Comparison of ENCODE assay signal across 1 cellular context in genomic region chr2:236167297-236168109, GRCh38.
A peak's percentile ranks its signal among the peaks of the same experiment; 100 is the strongest.
TF ChIP-seq lines count a peak whose summit lies in the region.

No MANE protein-coding gene starts in this region.

TF ChIP-seq in HepG2, 621 proteins besides CTCF, POLR2A, EP300 and RAD21 (continued from another document and continues in another):
- TF ChIP-seq, protein P1, sequence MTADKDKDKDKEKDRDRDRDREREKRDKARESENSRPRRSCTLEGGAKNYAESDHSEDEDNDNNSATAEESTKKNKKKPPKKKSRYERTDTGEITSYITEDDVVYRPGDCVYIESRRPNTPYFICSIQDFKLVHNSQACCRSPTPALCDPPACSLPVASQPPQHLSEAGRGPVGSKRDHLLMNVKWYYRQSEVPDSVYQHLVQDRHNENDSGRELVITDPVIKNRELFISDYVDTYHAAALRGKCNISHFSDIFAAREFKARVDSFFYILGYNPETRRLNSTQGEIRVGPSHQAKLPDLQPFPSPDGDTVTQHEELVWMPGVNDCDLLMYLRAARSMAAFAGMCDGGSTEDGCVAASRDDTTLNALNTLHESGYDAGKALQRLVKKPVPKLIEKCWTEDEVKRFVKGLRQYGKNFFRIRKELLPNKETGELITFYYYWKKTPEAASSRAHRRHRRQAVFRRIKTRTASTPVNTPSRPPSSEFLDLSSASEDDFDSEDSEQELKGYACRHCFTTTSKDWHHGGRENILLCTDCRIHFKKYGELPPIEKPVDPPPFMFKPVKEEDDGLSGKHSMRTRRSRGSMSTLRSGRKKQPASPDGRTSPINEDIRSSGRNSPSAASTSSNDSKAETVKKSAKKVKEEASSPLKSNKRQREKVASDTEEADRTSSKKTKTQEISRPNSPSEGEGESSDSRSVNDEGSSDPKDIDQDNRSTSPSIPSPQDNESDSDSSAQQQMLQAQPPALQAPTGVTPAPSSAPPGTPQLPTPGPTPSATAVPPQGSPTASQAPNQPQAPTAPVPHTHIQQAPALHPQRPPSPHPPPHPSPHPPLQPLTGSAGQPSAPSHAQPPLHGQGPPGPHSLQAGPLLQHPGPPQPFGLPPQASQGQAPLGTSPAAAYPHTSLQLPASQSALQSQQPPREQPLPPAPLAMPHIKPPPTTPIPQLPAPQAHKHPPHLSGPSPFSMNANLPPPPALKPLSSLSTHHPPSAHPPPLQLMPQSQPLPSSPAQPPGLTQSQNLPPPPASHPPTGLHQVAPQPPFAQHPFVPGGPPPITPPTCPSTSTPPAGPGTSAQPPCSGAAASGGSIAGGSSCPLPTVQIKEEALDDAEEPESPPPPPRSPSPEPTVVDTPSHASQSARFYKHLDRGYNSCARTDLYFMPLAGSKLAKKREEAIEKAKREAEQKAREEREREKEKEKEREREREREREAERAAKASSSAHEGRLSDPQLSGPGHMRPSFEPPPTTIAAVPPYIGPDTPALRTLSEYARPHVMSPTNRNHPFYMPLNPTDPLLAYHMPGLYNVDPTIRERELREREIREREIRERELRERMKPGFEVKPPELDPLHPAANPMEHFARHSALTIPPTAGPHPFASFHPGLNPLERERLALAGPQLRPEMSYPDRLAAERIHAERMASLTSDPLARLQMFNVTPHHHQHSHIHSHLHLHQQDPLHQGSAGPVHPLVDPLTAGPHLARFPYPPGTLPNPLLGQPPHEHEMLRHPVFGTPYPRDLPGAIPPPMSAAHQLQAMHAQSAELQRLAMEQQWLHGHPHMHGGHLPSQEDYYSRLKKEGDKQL (CRISPR knock-in tag; IDR thresholded peaks at IDR 0.05; ENCODE audit: low read depth) = no peak
- TF ChIP-seq MIER2 (CRISPR knock-in tag; IDR thresholded peaks at IDR 0.05) (no peak), GTF3A (CRISPR knock-in tag; conservative IDR thresholded peaks at IDR 0.05) (no peak), ZSCAN21 (CRISPR knock-in tag; IDR thresholded peaks at IDR 0.05; ENCODE audit: borderline replicate concordance) (no peak), RFXAP (CRISPR knock-in tag; IDR thresholded peaks at IDR 0.05; ENCODE audit: borderline replicate concordance) (0 out of 2 replicates have a peak, but pooled peaks have one; percentile 52), ZSCAN9 (CRISPR knock-in tag; IDR thresholded peaks at IDR 0.05; ENCODE audit: borderline replicate concordance) (no peak), RXRB (CRISPR knock-in tag; IDR thresholded peaks at IDR 0.05; ENCODE audit: borderline replicate concordance) (no peak), ZNF281 (CRISPR knock-in tag; IDR thresholded peaks at IDR 0.05; ENCODE audit: borderline replicate concordance) (no peak), JUND (CRISPR knock-in tag; IDR thresholded peaks at IDR 0.05) (no peak), ZNF569 (CRISPR knock-in tag; IDR thresholded peaks at IDR 0.05; ENCODE audit: borderline replicate concordance) (no peak), ZNF263 (CRISPR knock-in tag; IDR thresholded peaks at IDR 0.05) (peak; percentile 47; the same call in 1 of the 2 replicates), ZNF121 (CRISPR knock-in tag; IDR thresholded peaks at IDR 0.05) (no peak), ERF (CRISPR knock-in tag; IDR thresholded peaks at IDR 0.05) (no peak), ZNF780A (CRISPR knock-in tag; IDR thresholded peaks at IDR 0.05) (no peak), ZNF776 (CRISPR knock-in tag; IDR thresholded peaks at IDR 0.05) (no peak), ZBTB1 (CRISPR knock-in tag; IDR thresholded peaks at IDR 0.05; ENCODE audit: borderline replicate concordance) (no peak), JARID2 (CRISPR knock-in tag; IDR thresholded peaks at IDR 0.05; ENCODE audit: insufficient replicate concordance) (no peak), ESRRA (CRISPR knock-in tag; IDR thresholded peaks at IDR 0.05; ENCODE audit: low read depth) (no peak), KAT8 (CRISPR knock-in tag; IDR thresholded peaks at IDR 0.05) (no peak), ADNP (CRISPR knock-in tag; IDR thresholded peaks at IDR 0.05) (peak; percentile 17; the same call in 1 of the 2 replicates), FOXJ3 (CRISPR knock-in tag; IDR thresholded peaks at IDR 0.05; ENCODE audit: borderline replicate concordance) (no peak), HHEX (CRISPR knock-in tag; IDR thresholded peaks at IDR 0.05) (no peak), GATAD1 (CRISPR knock-in tag; IDR thresholded peaks at IDR 0.05) (no peak; the same call in 1 of the 2 replicates), EHMT2 (IDR thresholded peaks at IDR 0.05; ENCODE audit: borderline replicate concordance, low read depth, low read length) (no peak), IRF1 (CRISPR knock-in tag; IDR thresholded peaks at IDR 0.05; ENCODE audit: low read depth) (no peak), ZNF562 (CRISPR knock-in tag; IDR thresholded peaks at IDR 0.05; ENCODE audit: borderline replicate concordance) (no peak), MBD4 (IDR thresholded peaks at IDR 0.05; ENCODE audit: borderline replicate concordance, low read length) (no peak), ZBTB20 (CRISPR knock-in tag; IDR thresholded peaks at IDR 0.05; ENCODE audit: borderline replicate concordance, low read depth) (no peak), ZNF644 (CRISPR knock-in tag; IDR thresholded peaks at IDR 0.05; ENCODE audit: low read depth) (no peak), ZNF713 (CRISPR knock-in tag; IDR thresholded peaks at IDR 0.05) (no peak), RXRA (CRISPR knock-in tag; IDR thresholded peaks at IDR 0.05) (no peak), ZMYM4 (CRISPR knock-in tag; IDR thresholded peaks at IDR 0.05) (no peak), ETV5 (CRISPR knock-in tag; IDR thresholded peaks at IDR 0.05; ENCODE audit: borderline replicate concordance) (no peak), ZNF670 (CRISPR knock-in tag; IDR thresholded peaks at IDR 0.05; ENCODE audit: borderline replicate concordance) (no peak), HMG20A (CRISPR knock-in tag; IDR thresholded peaks at IDR 0.05; ENCODE audit: borderline replicate concordance) (no peak), CERS6 (CRISPR knock-in tag; IDR thresholded peaks at IDR 0.05) (no peak)
- TF ChIP-seq, protein P2, sequence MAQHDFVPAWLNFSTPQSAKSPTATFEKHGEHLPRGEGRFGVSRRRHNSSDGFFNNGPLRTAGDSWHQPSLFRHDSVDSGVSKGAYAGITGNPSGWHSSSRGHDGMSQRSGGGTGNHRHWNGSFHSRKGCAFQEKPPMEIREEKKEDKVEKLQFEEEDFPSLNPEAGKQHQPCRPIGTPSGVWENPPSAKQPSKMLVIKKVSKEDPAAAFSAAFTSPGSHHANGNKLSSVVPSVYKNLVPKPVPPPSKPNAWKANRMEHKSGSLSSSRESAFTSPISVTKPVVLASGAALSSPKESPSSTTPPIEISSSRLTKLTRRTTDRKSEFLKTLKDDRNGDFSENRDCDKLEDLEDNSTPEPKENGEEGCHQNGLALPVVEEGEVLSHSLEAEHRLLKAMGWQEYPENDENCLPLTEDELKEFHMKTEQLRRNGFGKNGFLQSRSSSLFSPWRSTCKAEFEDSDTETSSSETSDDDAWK (CRISPR knock-in tag; IDR thresholded peaks at IDR 0.05) = no peak
- TF ChIP-seq, protein P3, sequence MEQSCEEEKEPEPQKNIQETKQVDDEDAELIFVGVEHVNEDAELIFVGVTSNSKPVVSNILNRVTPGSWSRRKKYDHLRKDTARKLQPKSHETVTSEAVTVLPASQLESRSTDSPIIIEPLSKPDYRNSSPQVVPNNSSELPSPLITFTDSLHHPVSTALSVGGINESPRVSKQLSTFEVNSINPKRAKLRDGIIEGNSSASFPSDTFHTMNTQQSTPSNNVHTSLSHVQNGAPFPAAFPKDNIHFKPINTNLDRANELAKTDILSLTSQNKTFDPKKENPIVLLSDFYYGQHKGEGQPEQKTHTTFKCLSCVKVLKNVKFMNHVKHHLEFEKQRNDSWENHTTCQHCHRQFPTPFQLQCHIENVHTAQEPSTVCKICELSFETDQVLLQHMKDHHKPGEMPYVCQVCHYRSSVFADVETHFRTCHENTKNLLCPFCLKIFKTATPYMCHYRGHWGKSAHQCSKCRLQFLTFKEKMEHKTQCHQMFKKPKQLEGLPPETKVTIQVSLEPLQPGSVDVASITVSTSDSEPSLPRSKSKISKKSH (CRISPR knock-in tag; IDR thresholded peaks at IDR 0.05; ENCODE audit: borderline replicate concordance) = no peak
- TF ChIP-seq, protein P4, sequence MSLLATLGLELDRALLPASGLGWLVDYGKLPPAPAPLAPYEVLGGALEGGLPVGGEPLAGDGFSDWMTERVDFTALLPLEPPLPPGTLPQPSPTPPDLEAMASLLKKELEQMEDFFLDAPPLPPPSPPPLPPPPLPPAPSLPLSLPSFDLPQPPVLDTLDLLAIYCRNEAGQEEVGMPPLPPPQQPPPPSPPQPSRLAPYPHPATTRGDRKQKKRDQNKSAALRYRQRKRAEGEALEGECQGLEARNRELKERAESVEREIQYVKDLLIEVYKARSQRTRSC (CRISPR knock-in tag; IDR thresholded peaks at IDR 0.05; ENCODE audit: low read depth) = no peak
- TF ChIP-seq, protein P5, sequence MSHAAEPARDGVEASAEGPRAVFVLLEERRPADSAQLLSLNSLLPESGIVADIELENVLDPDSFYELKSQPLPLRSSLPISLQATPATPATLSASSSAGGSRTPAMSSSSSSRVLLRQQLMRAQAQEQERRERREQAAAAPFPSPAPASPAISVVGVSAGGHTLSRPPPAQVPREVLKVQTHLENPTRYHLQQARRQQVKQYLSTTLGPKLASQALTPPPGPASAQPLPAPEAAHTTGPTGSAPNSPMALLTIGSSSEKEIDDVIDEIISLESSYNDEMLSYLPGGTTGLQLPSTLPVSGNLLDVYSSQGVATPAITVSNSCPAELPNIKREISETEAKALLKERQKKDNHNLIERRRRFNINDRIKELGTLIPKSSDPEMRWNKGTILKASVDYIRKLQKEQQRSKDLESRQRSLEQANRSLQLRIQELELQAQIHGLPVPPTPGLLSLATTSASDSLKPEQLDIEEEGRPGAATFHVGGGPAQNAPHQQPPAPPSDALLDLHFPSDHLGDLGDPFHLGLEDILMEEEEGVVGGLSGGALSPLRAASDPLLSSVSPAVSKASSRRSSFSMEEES (CRISPR knock-in tag; IDR thresholded peaks at IDR 0.05) = no peak
- TF ChIP-seq, protein P6, sequence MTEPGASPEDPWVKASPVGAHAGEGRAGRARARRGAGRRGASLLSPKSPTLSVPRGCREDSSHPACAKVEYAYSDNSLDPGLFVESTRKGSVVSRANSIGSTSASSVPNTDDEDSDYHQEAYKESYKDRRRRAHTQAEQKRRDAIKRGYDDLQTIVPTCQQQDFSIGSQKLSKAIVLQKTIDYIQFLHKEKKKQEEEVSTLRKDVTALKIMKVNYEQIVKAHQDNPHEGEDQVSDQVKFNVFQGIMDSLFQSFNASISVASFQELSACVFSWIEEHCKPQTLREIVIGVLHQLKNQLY (CRISPR knock-in tag; IDR thresholded peaks at IDR 0.05) = no peak
- TF ChIP-seq, protein P7, sequence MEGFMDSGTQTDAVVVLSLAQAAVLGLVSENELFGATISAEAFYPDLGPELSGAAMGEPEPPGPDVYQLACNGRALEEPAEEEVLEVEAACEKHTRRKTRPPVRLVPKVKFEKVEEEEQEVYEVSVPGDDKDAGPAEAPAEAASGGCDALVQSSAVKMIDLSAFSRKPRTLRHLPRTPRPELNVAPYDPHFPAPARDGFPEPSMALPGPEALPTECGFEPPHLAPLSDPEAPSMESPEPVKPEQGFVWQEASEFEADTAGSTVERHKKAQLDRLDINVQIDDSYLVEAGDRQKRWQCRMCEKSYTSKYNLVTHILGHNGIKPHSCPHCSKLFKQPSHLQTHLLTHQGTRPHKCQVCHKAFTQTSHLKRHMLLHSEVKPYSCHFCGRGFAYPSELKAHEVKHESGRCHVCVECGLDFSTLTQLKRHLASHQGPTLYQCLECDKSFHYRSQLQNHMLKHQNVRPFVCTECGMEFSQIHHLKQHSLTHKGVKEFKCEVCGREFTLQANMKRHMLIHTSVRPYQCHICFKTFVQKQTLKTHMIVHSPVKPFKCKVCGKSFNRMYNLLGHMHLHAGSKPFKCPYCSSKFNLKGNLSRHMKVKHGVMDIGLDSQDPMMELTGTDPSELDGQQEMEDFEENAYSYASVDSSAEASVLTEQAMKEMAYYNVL (CRISPR knock-in tag; IDR thresholded peaks at IDR 0.05; ENCODE audit: borderline replicate concordance) = no peak
